Comparison of ENCODE assay signal across 14 cellular contexts in the genomic region with DNA sequence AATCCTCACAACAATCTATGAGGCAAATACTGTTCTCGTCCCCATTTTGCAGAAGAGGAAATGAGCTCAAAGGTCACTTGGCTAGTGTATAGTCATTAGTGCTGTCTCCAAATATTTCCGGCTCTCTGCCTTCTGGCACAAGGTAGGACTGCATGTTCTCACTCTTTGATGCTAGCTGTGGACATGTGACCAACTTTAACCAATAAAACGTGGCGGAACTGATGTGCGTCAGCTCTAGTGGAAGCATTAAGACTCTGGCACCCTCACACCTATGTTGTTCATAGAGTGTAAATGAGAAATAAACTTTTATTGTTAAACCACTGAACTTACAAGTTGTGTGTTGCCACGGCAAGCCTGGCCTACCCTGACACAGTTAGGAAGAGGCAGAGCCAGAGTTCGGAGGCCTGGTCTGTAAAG. TPM values are rescaled to one million over a fixed set of nuclear protein-coding genes. Genes with fewer than 3 reads are reported as not detected.
DNase-seq lines count a peak whose midpoint lies in the region; ATAC-seq and TF ChIP-seq lines count a peak whose summit lies in the region.
"Had no signal": no experiment of that assay in that cellular context is flagged by ENCODE, and none has a peak within 500 bp of the region (broad histone marks: within the 10 kb centered on the region; RNA-seq: fewer than 3 reads in every experiment).

No MANE protein-coding gene starts in this region.

- no peak overlapping the region for H3K4me3 ChIP-seq in body of pancreas
- H3K4me3 ChIP-seq: neural progenitor cell had no signal

- H3K27ac Mint-ChIP-seq in activated T-helper 17 cell treated with anti-CD3 and anti-CD28 coated beads, Interleukin-2, amount 50 U/mL, for 72 hours, result no peak overlapping the region
- H3K27ac Mint-ChIP-seq: neural progenitor cell; stimulated activated memory B cell treated with anti-CD40 and anti-IgM and Interleukin-4, amounts not matched to agents 10 μg/mL and 1 μg/mL and 100 μg/mL, for 72 hours had no signal

- H3K36me3 Mint-ChIP-seq in activated T-helper 17 cell treated with anti-CD3 and anti-CD28 coated beads, Interleukin-2, amount 50 U/mL, for 72 hours (ENCODE audit: low read depth), result no peaks in the 10 kb centered on the region
- H3K36me3 Mint-ChIP-seq: neural progenitor cell; stimulated activated memory B cell treated with anti-CD40 and anti-IgM and Interleukin-4, amounts not matched to agents 10 μg/mL and 1 μg/mL and 100 μg/mL, for 72 hours had no signal

- TF ChIP-seq POLR2A in body of pancreas (IDR thresholded peaks at IDR 0.05), result no peak

- no peak for TF ChIP-seq CTCF in body of pancreas (IDR thresholded peaks at IDR 0.05)

- no peaks in the 10 kb centered on the region for H3K36me3 ChIP-seq in body of pancreas (replicated peaks in 1 of 2; ENCODE audit: insufficient read depth in 1 of 2, low read depth in 2 of 2)
- H3K36me3 ChIP-seq: brain microvascular endothelial cell, neural progenitor cell had no signal

- peak; percentile 43 for ATAC-seq in body of pancreas
- ATAC-seq in left lobe of liver, result peak; percentile 72
- ATAC-seq in activated T-helper 17 cell treated with anti-CD3 and anti-CD28 coated beads, Interleukin-2, amount 50 U/mL, for 72 hours (replicated peaks), result no peak
- ATAC-seq: stimulated activated memory B cell treated with anti-CD40 and anti-IgM and Interleukin-4, amounts not matched to agents 10 μg/mL and 1 μg/mL and 100 μg/mL, for 72 hours had no signal

- no peaks in the 10 kb centered on the region for H3K9me3 ChIP-seq in body of pancreas

- H3K4me1 ChIP-seq in body of pancreas, result peaks cover 13% of the 10 kb centered on the region

- peak; percentile 79 for DNase-seq in MV-4-11 (lab: John Stamatoyannopoulos, UW)
- peak in 3 of 4 donors; percentile 41 to 65 (median 45) for DNase-seq in body of pancreas
- DNase-seq in left lobe of liver (ENCODE audit: low spot score), result peak; percentile 59
- no peak for DNase-seq in germinal center (ENCODE audit: low spot score)
- no peak for DNase-seq in NCI-H774 (lab: John Stamatoyannopoulos, UW)
- DNase-seq in effector CD4-positive, alpha-beta T cell, result no peak
- DNase-seq: activated T-cell treated with anti-CD3 and anti-CD28 coated beads, Interleukin-2, amount 50 U/mL, for 48 hours; brain microvascular endothelial cell; stimulated activated CD4-positive, alpha-beta T cell treated with anti-CD3 and anti-CD28 coated beads, Interleukin-2, amount 100 ng/mL, for 24 hours had no signal

- H3K27ac ChIP-seq in body of pancreas (no peak overlapping the region), temporal lobe (ENCODE audit: low read depth, low read length) (peak overlapping the region; percentile 80)
- H3K27ac ChIP-seq: brain microvascular endothelial cell, KMS-11, neural progenitor cell had no signal

- no peaks in the 10 kb centered on the region for H3K27me3 ChIP-seq in body of pancreas
- H3K27me3 ChIP-seq: brain microvascular endothelial cell, neural progenitor cell had no signal

- peaks cover 25% of the 10 kb centered on the region for H3K4me1 Mint-ChIP-seq in activated T-helper 17 cell treated with anti-CD3 and anti-CD28 coated beads, Interleukin-2, amount 50 U/mL, for 72 hours

- H3K9me3 Mint-ChIP-seq in activated T-helper 17 cell treated with anti-CD3 and anti-CD28 coated beads, Interleukin-2, amount 50 U/mL, for 72 hours, result no peaks in the 10 kb centered on the region
- H3K9me3 Mint-ChIP-seq: neural progenitor cell; stimulated activated memory B cell treated with anti-CD40 and anti-IgM and Interleukin-4, amounts not matched to agents 10 μg/mL and 1 μg/mL and 100 μg/mL, for 72 hours had no signal

- no peaks in the 10 kb centered on the region for H3K27me3 Mint-ChIP-seq in activated T-helper 17 cell treated with anti-CD3 and anti-CD28 coated beads, Interleukin-2, amount 50 U/mL, for 72 hours
- H3K27me3 Mint-ChIP-seq: stimulated activated memory B cell treated with anti-CD40 and anti-IgM and Interleukin-4, amounts not matched to agents 10 μg/mL and 1 μg/mL and 100 μg/mL, for 72 hours had no signal

- intact Hi-C loops in body of pancreas (cut with DNase I), result no loop called here

- WGBS in body of pancreas, 2 donors, result 64 to 66% methylated on average over 7 of the region's 7 CpGs

- H3K4me3 Mint-ChIP-seq in activated T-helper 17 cell treated with anti-CD3 and anti-CD28 coated beads, Interleukin-2, amount 50 U/mL, for 72 hours, result no peak overlapping the region
- H3K4me3 Mint-ChIP-seq: neural progenitor cell; stimulated activated memory B cell treated with anti-CD40 and anti-IgM and Interleukin-4, amounts not matched to agents 10 μg/mL and 1 μg/mL and 100 μg/mL, for 72 hours had no signal

RNA-seq across cellular contexts. Expression of gene KIF21B, which starts 5.0 kb away (rescaled TPM):
- total RNA-seq in body of pancreas, result 1 to 10 TPM; 1.6 to 3.4 TPM
- total RNA-seq in left lobe of liver, result 0.93 TPM
- 178 TPM for total RNA-seq in temporal lobe
- 100 to 1,000 TPM in 1 of 2 donors, 10 to 100 TPM in 1; 64.2 to 102 TPM for total RNA-seq in activated T-helper 17 cell treated with anti-CD3 and anti-CD28 coated beads, Interleukin-2, amount 50 U/mL, for 72 hours

Comparison
In these comparisons a context has a peak if more than half of its experiments do, and no peak if none do; other contexts are left out.
1. DNase-seq: peak in MV-4-11 (single experiment), body of pancreas (3 of 4) and left lobe of liver (single experiment); none in germinal center (single experiment), NCI-H774 (single experiment) and effector CD4-positive, alpha-beta T cell (single experiment).
2. RNA of gene KIF21B, which starts 5.0 kb away (total RNA-seq): 178 TPM in temporal lobe (single experiment) and 64.2 to 102 TPM in activated T-helper 17 cell treated with anti-CD3 and anti-CD28 coated beads, Interleukin-2, amount 50 U/mL, for 72 hours; 1.6 to 3.4 TPM in body of pancreas and 0.93 TPM in left lobe of liver (single experiment); every median in the first group is over 10 times any median in the second.